In the genomic region with DNA sequence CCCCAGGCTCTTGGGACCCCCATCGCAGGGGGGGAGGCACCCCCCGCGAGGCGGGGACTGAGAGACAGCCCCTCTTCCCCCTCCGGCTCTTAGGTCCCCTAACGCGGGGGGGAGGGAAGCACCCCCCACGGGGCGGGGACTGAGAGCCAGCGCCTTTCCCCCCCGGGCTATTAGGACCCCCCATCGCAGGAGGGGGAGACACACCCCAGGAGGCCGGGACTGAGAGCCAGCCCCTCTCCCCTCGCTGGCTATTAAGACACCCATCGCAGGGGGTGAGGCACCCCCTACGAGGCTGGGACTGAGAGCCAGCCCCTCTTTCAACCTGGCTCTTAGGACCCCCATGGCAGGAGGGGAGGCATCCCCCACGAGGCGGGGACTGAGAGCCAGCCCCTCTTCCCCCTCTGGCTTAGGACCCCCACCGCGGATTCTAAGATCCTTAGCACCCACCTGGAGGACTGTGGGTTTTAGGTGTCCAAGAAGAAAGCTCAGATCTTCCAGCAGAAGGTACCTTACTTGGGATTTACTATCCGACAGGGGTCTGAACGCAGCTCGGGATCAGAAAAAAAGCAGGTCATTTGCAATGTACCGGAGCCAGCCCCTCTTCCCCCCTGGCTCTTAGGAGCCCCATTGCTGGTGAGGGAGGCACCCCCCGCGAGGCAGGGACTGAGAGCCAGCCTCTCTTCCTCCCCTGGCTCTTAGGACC, we compare ENCODE assay signal across 21 cellular contexts.
A peak's percentile ranks its signal among the peaks of the same experiment; 100 is the strongest.
DNase-seq lines count a peak whose midpoint lies in the region; ATAC-seq and TF ChIP-seq lines count a peak whose summit lies in the region.
"Had no signal": no experiment of that assay in that cellular context is flagged by ENCODE, and none has a peak within 500 bp of the region (broad histone marks: within the 10 kb centered on the region; RNA-seq: fewer than 3 reads in every experiment).

No MANE protein-coding gene starts in this region.

- no peaks in the 10 kb centered on the region for H3K27me3 Mint-ChIP-seq in CD4-positive, alpha-beta T cell
- H3K27me3 Mint-ChIP-seq in H9 (ENCODE audit: low read depth) (peaks cover 2% of the 10 kb centered on the region), neural crest cell (ENCODE audit: low read depth) (no peaks in the 10 kb centered on the region)
- H3K27me3 Mint-ChIP-seq: activated T-cell treated with anti-CD3 and anti-CD28 coated beads, Interleukin-2, amount 50 U/mL, for 24 hours had no signal

- H3K14ac ChIP-seq in H9 (ENCODE audit: insufficient read depth, low read length) = no peak overlapping the region

- no peak overlapping the region for H2BK5ac ChIP-seq in H9 (ENCODE audit: insufficient read length, low read length)

- H3T11ph ChIP-seq in H9 (ENCODE audit: low read length) = no peak overlapping the region

- no peak overlapping the region for H4K91ac ChIP-seq in H9 (ENCODE audit: insufficient read length, low read depth, low read length)

- H2BK15ac ChIP-seq in H9 (ENCODE audit: low read depth, low read length) = no peak overlapping the region

- H3K9me3 ChIP-seq in CD4-positive, alpha-beta T cell (ENCODE audit: control insufficient read depth, low read length) = no peaks in the 10 kb centered on the region
- H3K9me3 ChIP-seq in H9 (ENCODE audit: control insufficient read depth, low read depth, low read length) = no peaks in the 10 kb centered on the region

- H2BK120ac ChIP-seq in H9 (ENCODE audit: low read depth, low read length, poor library complexity, severe bottlenecking) = no peak overlapping the region

- H3K4me2 ChIP-seq in H9 (ENCODE audit: insufficient read depth, insufficient read length, low read length) = no peak overlapping the region
- H3K4me2 ChIP-seq: hepatocyte had no signal

- no peak overlapping the region for H3K27ac ChIP-seq in CD4-positive, alpha-beta T cell (ENCODE audit: low read depth, low read length)
- no peak overlapping the region for H3K27ac ChIP-seq in H9 (ENCODE audit: insufficient read length, low read depth, low read length)
- H3K27ac ChIP-seq: C4-2B, hepatocyte had no signal

- no peaks in the 10 kb centered on the region for H3K4me1 Mint-ChIP-seq in CD4-positive, alpha-beta T cell (ENCODE audit: low read depth)
- H3K4me1 Mint-ChIP-seq in H9 (peaks cover 4 to 9% of the 10 kb centered on the region in 2 experiments; a peak in 3 of 4 replicates), neural crest cell (peaks cover 14% of the 10 kb centered on the region)

- H2AFZ ChIP-seq in H9 (ENCODE audit: low read length) = no peak overlapping the region
- H2AFZ ChIP-seq: hepatocyte had no signal

- H3K79me2 ChIP-seq in H9 (ENCODE audit: insufficient read depth, low read length) = no peaks in the 10 kb centered on the region
- H3K79me2 ChIP-seq: hepatocyte had no signal

- H3K36me3 Mint-ChIP-seq in CD4-positive, alpha-beta T cell (ENCODE audit: low read depth) = no peaks in the 10 kb centered on the region
- H3K36me3 Mint-ChIP-seq in H9 (ENCODE audit: insufficient read depth in 1 of 3, low read depth in 3 of 3) (peaks cover 0 to 10% (median 2%) of the 10 kb centered on the region in 3 experiments; a peak in 3 of 7 replicates), neural crest cell (ENCODE audit: low read depth) (no peaks in the 10 kb centered on the region)

- H3K18ac ChIP-seq in H9 (ENCODE audit: insufficient read length, low read depth, low read length) = no peak overlapping the region

- WGBS in H9 (ENCODE audit: extremely low coverage, insufficient read length, low lambda C conversion rate) = no CpG with 5 or more reads among the region's 26 CpGs

- intact Hi-C loops in CD4-positive, alpha-beta T cell (cut with DNase I, micrococcal nuclease) = no loop called here

- CTCF ChIA-PET in CD4-positive, alpha-beta T cell (lab: Charles Lee) = no interaction called here

- TF ChIP-seq CTCF in CD4-positive, alpha-beta T cell (IDR thresholded peaks at IDR 0.05) = no peak
- TF ChIP-seq CTCF in H9 (conservative IDR thresholded peaks at IDR 0.05) = no peak
- no peak for TF ChIP-seq CTCF in neural crest cell (conservative IDR thresholded peaks at IDR 0.05)

- POLR2A ChIA-PET in CD4-positive, alpha-beta T cell (lab: Charles Lee) = no interaction called here

- no peak overlapping the region for H2AK5ac ChIP-seq in H9 (ENCODE audit: insufficient read length, low read length)

- no peak for ATAC-seq in CD4-positive, alpha-beta T cell (ENCODE audit: poor library complexity)
- no peak for ATAC-seq in HG03045 (IDR thresholded peaks at IDR 0.05; ENCODE audit: unreplicated experiment)
- ATAC-seq: Right ventricle myocardium inferior had no signal

- no peak overlapping the region for H4K8ac ChIP-seq in H9 (replicated peaks; ENCODE audit: insufficient read length, low read depth, low read length)

- no peaks in the 10 kb centered on the region for H3K9me3 Mint-ChIP-seq in CD4-positive, alpha-beta T cell
- H3K9me3 Mint-ChIP-seq in H9 = no peaks in the 10 kb centered on the region
- H3K9me3 Mint-ChIP-seq in neural crest cell = no peaks in the 10 kb centered on the region
- H3K9me3 Mint-ChIP-seq: activated T-cell treated with anti-CD3 and anti-CD28 coated beads, Interleukin-2, amount 50 U/mL, for 24 hours had no signal

- no peaks in the 10 kb centered on the region for H3K27me3 ChIP-seq in CD4-positive, alpha-beta T cell (ENCODE audit: control insufficient read depth, insufficient read depth, low read length)
- no peaks in the 10 kb centered on the region for H3K27me3 ChIP-seq in H9 (ENCODE audit: insufficient read depth, low read length)
- H3K27me3 ChIP-seq: hepatocyte had no signal

- no peaks in the 10 kb centered on the region for H3K23me2 ChIP-seq in H9 (ENCODE audit: insufficient read length, low read depth, low read length, poor library complexity, severe bottlenecking)

- H3K56ac ChIP-seq in H9 (ENCODE audit: insufficient read length, low read depth, low read length) = no peak overlapping the region

- no peak overlapping the region for H3K23ac ChIP-seq in H9 (ENCODE audit: insufficient read length, low read depth, low read length)

- H4K5ac ChIP-seq in H9 (ENCODE audit: insufficient read length, low read depth, low read length) = no peak overlapping the region

- no peaks in the 10 kb centered on the region for H4K20me1 ChIP-seq in H9 (ENCODE audit: control insufficient read depth, insufficient read depth, insufficient read length)

- H3K4me3 Mint-ChIP-seq in CD4-positive, alpha-beta T cell = peak overlapping the region; percentile 4
- no peak overlapping the region; a peak in 1 of 5 replicates for H3K4me3 Mint-ChIP-seq in H9
- H3K4me3 Mint-ChIP-seq in neural crest cell = no peak overlapping the region
- H3K4me3 Mint-ChIP-seq: activated T-cell treated with anti-CD3 and anti-CD28 coated beads, Interleukin-2, amount 50 U/mL, for 24 hours had no signal

- H2BK20ac ChIP-seq in H9 (ENCODE audit: low read depth, low read length, poor library complexity, severe bottlenecking) = no peak overlapping the region

- no peaks in the 10 kb centered on the region for H3K79me1 ChIP-seq in H9 (ENCODE audit: insufficient read depth, low read depth, low read length, poor library complexity, severe bottlenecking)

- H3K4me1 ChIP-seq in H9 (ENCODE audit: insufficient read depth, low read length) = no peaks in the 10 kb centered on the region

- no peak overlapping the region for H3K4ac ChIP-seq in H9 (ENCODE audit: low read depth, low read length)

- H3K9ac ChIP-seq in H9 (ENCODE audit: extremely low read depth, insufficient read length, low read length) = no peak overlapping the region

- DNase-seq in CD4-positive, alpha-beta T cell = no peak
- DNase-seq in H9 (peak; percentile 62), ecto neural progenitor cell (ENCODE audit: low spot score) (peak; percentile 63), neural crest cell (ENCODE audit: low read depth, low spot score) (no peak), nucleus accumbens (lab: John Stamatoyannopoulos, UW) (no peak)
- DNase-seq in stimulated activated naive CD4-positive, alpha-beta T cell treated with Interleukin-2 at 50 U/mL for 16 hours (lab: John Stamatoyannopoulos, UW) = no peak
- DNase-seq: activated CD8-positive, alpha-beta memory T cell treated with anti-CD3 and anti-CD28 coated beads for 24 hours; activated naive CD4-positive, alpha-beta T cell; activated T-cell treated with anti-CD3 and anti-CD28 coated beads, Interleukin-2, amount 50 U/mL, for 24 hours; cortex of kidney; GF-D8; NCI-H146; NCI-H2171 treated with DMSO at 0.1 percent for 48 hours; NCI-H774; occipital lobe; OCI-M1; retina had no signal

- no peak overlapping the region for H3K27ac Mint-ChIP-seq in CD4-positive, alpha-beta T cell
- H3K27ac Mint-ChIP-seq in H9 (peak overlapping the region in 1 of 3 experiments; percentile 64; a peak in 1 of 7 replicates), neural crest cell (ENCODE audit: unreplicated experiment) (peak overlapping the region; percentile 50)
- H3K27ac Mint-ChIP-seq: activated T-cell treated with anti-CD3 and anti-CD28 coated beads, Interleukin-2, amount 50 U/mL, for 24 hours had no signal

- no peak overlapping the region for H2BK12ac ChIP-seq in H9 (ENCODE audit: insufficient read length, low read depth, low read length)

Comparison
In these comparisons a context has a peak if more than half of its experiments do, and no peak if none do; other contexts are left out.
1. DNase-seq: peak in H9 (single experiment) and ecto neural progenitor cell (single experiment); none in CD4-positive, alpha-beta T cell (0 of 10), neural crest cell (single experiment), nucleus accumbens (0 of 56) and stimulated activated naive CD4-positive, alpha-beta T cell treated with Interleukin-2 at 50 U/mL for 16 hours (single experiment).